4 cellular contexts compared by ENCODE assay signal in genomic region chr4:124192544-124192943, GRCh38.
"Had no signal": no experiment of that assay in that cellular context is flagged by ENCODE, and none has a peak within 500 bp of the region (broad histone marks: within the 10 kb centered on the region; RNA-seq: fewer than 3 reads in every experiment).

No MANE protein-coding gene starts in this region.

- H3K36me3 ChIP-seq: HAP-1 had no signal

- H3K4me3 ChIP-seq: GM23248, GM23338, HAP-1 had no signal

- H3K27ac ChIP-seq: GM23248 had no signal

- ATAC-seq: GM23338, HCT116 had no signal

- H3K9me3 ChIP-seq: HAP-1 had no signal
